ENCODE assay signal across 14 cellular contexts in the genomic region with DNA sequence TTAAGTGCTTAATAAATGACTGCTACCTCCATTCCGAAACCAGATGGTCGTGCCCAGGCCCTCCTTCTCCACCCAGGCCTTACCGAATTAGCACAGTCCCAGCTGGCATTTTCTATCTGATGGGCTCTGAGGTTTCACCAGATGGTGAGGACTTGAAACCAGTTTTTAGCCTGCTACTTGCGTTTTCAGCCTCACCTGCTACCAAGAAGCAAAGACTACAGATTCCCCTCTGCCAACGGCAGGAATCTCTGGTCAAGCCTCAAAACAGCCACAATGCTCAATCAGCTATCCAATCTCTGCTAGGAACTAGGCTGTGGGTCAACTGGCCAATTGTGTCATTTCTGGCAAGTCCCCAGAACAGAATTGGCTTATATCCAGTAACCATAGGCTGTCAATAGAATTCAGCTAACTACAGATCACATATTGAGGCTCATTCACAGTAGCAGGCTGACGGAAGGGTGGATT. TPM values are rescaled to one million over a fixed set of nuclear protein-coding genes. Genes with fewer than 3 reads are reported as not detected.
DNase-seq lines count a peak whose midpoint lies in the region; ATAC-seq and TF ChIP-seq lines count a peak whose summit lies in the region.
"Had no signal": no experiment of that assay in that cellular context is flagged by ENCODE, and none has a peak within 500 bp of the region (broad histone marks: within the 10 kb centered on the region; RNA-seq: fewer than 3 reads in every experiment).

No MANE protein-coding gene starts in this region.

- peaks cover 0 to 7% of the 10 kb centered on the region in 2 experiments; a peak in 3 of 4 replicates for H3K4me1 ChIP-seq in SK-N-SH (ENCODE audit: control insufficient read depth in 1 of 2, insufficient read depth in 2 of 2, low read depth in 1 of 2, low read length in 1 of 2)
- H3K4me1 ChIP-seq in gastroesophageal sphincter = peaks cover 0 to 5% (median 0%) of the 10 kb centered on the region in 3 donors
- peaks cover 6 to 67% (median 19%) of the 10 kb centered on the region in 5 donors for H3K4me1 ChIP-seq in subcutaneous abdominal adipose tissue (ENCODE audit: control insufficient read depth in 5 of 5, insufficient read depth in 5 of 5, low read length in 5 of 5)
- no peaks in the 10 kb centered on the region for H3K4me1 ChIP-seq in HAP-1
- H3K4me1 ChIP-seq: tibial artery had no signal

- no peaks in the 10 kb centered on the region for H3K9me3 ChIP-seq in SK-N-SH
- no peaks in the 10 kb centered on the region for H3K9me3 ChIP-seq in gastroesophageal sphincter
- H3K9me3 ChIP-seq in subcutaneous abdominal adipose tissue (ENCODE audit: control insufficient read depth in 5 of 5, low read length in 5 of 5) = no peaks in the 10 kb centered on the region
- no peaks in the 10 kb centered on the region for H3K9me3 ChIP-seq in HAP-1
- H3K9me3 ChIP-seq: tibial artery had no signal

- CTCF ChIA-PET in SK-N-SH (lab: Yijun Ruan, JAX) = interaction anchor here (0.6 to 3.6 kb wide), 6 partner anchors 10 to 108 kb away, joined by 3 to 27 read pairs (median 6); no protein-coding TSS in a partner anchor

- H3K4me3 ChIP-seq in SK-N-SH (ENCODE audit: low read depth in 2 of 2, low read length in 1 of 2) (no peak overlapping the region), gastroesophageal sphincter (no peak overlapping the region), subcutaneous abdominal adipose tissue (ENCODE audit: low read depth in 1 of 5, low read length in 5 of 5) (peak overlapping the region in 3 of 5 donors; percentile 0 to 12 (median 9)), HAP-1 (no peak overlapping the region)
- H3K4me3 ChIP-seq: tibial artery had no signal

- H4K20me1 ChIP-seq in SK-N-SH (ENCODE audit: insufficient read depth) = no peaks in the 10 kb centered on the region

- H3K36me3 ChIP-seq in SK-N-SH (replicated peaks in 1 of 2; ENCODE audit: control insufficient read depth in 1 of 2, insufficient read depth in 2 of 2, low read length in 1 of 2) (no peaks in the 10 kb centered on the region), gastroesophageal sphincter (no peaks in the 10 kb centered on the region), subcutaneous abdominal adipose tissue (ENCODE audit: control insufficient read depth in 5 of 5, insufficient read depth in 5 of 5, low read length in 5 of 5) (peaks cover 0 to 28% (median 22%) of the 10 kb centered on the region in 5 donors), HAP-1 (replicated peaks) (no peaks in the 10 kb centered on the region)
- H3K36me3 ChIP-seq: tibial artery had no signal

- no peak for TF ChIP-seq POLR2A in gastroesophageal sphincter (IDR thresholded peaks at IDR 0.05)

- TF ChIP-seq EP300 in SK-N-SH (IDR thresholded peaks at IDR 0.05; ENCODE audit: borderline replicate concordance in 1 of 2, low read depth in 1 of 2, low read length in 1 of 2) = no peak
- no peak for TF ChIP-seq EP300 in gastroesophageal sphincter (IDR thresholded peaks at IDR 0.05)

- in situ Hi-C loops in HAP-1 (cut with MboI; ENCODE audit: low sequenced_read_pairs) = no loop called here

- no peak overlapping the region for H3K4me2 ChIP-seq in SK-N-SH

- H3K27ac ChIP-seq in SK-N-SH (ENCODE audit: low read depth in 2 of 2, low read length in 1 of 2) = no peak overlapping the region
- peak overlapping the region in 2 of 4 donors; percentile 9 to 30 for H3K27ac ChIP-seq in gastroesophageal sphincter
- H3K27ac ChIP-seq in subcutaneous abdominal adipose tissue (ENCODE audit: low read depth, low read length) = no peak overlapping the region
- H3K27ac ChIP-seq: tibial artery had no signal

- ATAC-seq in SK-N-SH treated with all-trans-retinoic acid at 6 μM for 48 hours = no peak
- ATAC-seq in gastroesophageal sphincter = peak; percentile 50

- TF ChIP-seq RAD21 in SK-N-SH (IDR thresholded peaks at IDR 0.05; ENCODE audit: low read length) = no peak

- no peaks in the 10 kb centered on the region for H3K9me2 ChIP-seq in SK-N-SH

- peaks cover 10% of the 10 kb centered on the region for H3F3A ChIP-seq in SK-N-SH (replicated peaks; ENCODE audit: insufficient read depth)

- TF ChIP-seq CTCF in SK-N-SH (IDR thresholded peaks at IDR 0.05) = no peak
- no peak for TF ChIP-seq CTCF in gastroesophageal sphincter (IDR thresholded peaks at IDR 0.05)

- no peaks in the 10 kb centered on the region for H3K79me2 ChIP-seq in SK-N-SH (ENCODE audit: insufficient read depth)

- POLR2A ChIA-PET in SK-N-SH (lab: Yijun Ruan, JAX) = interaction anchor here (0.6 kb wide), 1 partner anchor 126 kb away, joined by 3 read pairs; no protein-coding TSS in a partner anchor

- H3K9ac ChIP-seq in SK-N-SH (no peak overlapping the region), subcutaneous abdominal adipose tissue (ENCODE audit: low read length in 5 of 5) (peak overlapping the region in 1 of 5 donors; percentile 3)

- 84% methylated on average over 6 of the region's 6 CpGs for WGBS in SK-N-SH (ENCODE audit: low lambda C conversion rate)
- 80 to 83% methylated on average over 5 to 6 of the region's 6 CpGs for WGBS in gastroesophageal sphincter (ENCODE audit: low coverage in 1 of 2), 2 donors

- DNase-seq in SK-N-SH (no peak), NCI-H524 treated with DMSO at 0.1 percent for 48 hours (lab: John Stamatoyannopoulos, UW) (peak; percentile 92), GM19240 (ENCODE audit: insufficient read length, low spot score) (no peak), HAP-1 (ENCODE audit: low spot score in 2 of 2) (no peak), inferior parietal cortex (ENCODE audit: extremely low spot score) (no peak)
- DNase-seq: activated CD4-positive, CD25-positive, alpha-beta regulatory T cell treated with anti-CD3 and anti-CD28 coated beads, Interleukin-2, amount 50 U/mL, for 72 hours; HCEC 1CT; NCI-H187 treated with DMSO at 0.1 percent for 48 hours; T-helper 1 cell had no signal

- H3K27me3 ChIP-seq in SK-N-SH (ENCODE audit: insufficient read depth) (no peaks in the 10 kb centered on the region), gastroesophageal sphincter (peaks cover 4% of the 10 kb centered on the region), subcutaneous abdominal adipose tissue (ENCODE audit: control insufficient read depth in 5 of 5, insufficient read depth in 4 of 5, low read length in 5 of 5) (no peaks in the 10 kb centered on the region), HAP-1 (ENCODE audit: low read depth) (no peaks in the 10 kb centered on the region)
- H3K27me3 ChIP-seq: tibial artery had no signal

- H2AFZ ChIP-seq in SK-N-SH (ENCODE audit: low read depth) = no peak overlapping the region

TF ChIP-seq in SK-N-SH, 30 proteins besides CTCF, POLR2A, EP300 and RAD21 (continues in another document):
- TF ChIP-seq TAF1 (IDR thresholded peaks at IDR 0.05; ENCODE audit: borderline replicate concordance, low read depth, low read length) = no peak
- TF ChIP-seq NFIC (IDR thresholded peaks at IDR 0.05; ENCODE audit: borderline replicate concordance) = peak; percentile 38; the same call in 1 of the 2 replicates
- TF ChIP-seq, protein P1, sequence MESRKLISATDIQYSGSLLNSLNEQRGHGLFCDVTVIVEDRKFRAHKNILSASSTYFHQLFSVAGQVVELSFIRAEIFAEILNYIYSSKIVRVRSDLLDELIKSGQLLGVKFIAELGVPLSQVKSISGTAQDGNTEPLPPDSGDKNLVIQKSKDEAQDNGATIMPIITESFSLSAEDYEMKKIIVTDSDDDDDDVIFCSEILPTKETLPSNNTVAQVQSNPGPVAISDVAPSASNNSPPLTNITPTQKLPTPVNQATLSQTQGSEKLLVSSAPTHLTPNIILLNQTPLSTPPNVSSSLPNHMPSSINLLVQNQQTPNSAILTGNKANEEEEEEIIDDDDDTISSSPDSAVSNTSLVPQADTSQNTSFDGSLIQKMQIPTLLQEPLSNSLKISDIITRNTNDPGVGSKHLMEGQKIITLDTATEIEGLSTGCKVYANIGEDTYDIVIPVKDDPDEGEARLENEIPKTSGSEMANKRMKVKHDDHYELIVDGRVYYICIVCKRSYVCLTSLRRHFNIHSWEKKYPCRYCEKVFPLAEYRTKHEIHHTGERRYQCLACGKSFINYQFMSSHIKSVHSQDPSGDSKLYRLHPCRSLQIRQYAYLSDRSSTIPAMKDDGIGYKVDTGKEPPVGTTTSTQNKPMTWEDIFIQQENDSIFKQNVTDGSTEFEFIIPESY (IDR thresholded peaks at IDR 0.05; ENCODE audit: borderline replicate concordance, low read depth) = no peak
- TF ChIP-seq TEAD4 (IDR thresholded peaks at IDR 0.05; ENCODE audit: borderline replicate concordance, insufficient read depth) = no peak
- no peak for TF ChIP-seq RXRA (IDR thresholded peaks at IDR 0.05; ENCODE audit: borderline replicate concordance, low read depth)
- TF ChIP-seq MEF2A (IDR thresholded peaks at IDR 0.05; ENCODE audit: borderline replicate concordance, low read depth) = no peak
- TF ChIP-seq ELF1 (IDR thresholded peaks at IDR 0.05) = no peak

TF ChIP-seq in SK-N-SH treated with all-trans-retinoic acid at 6 μM for 48 hours, 23 proteins besides CTCF, POLR2A, EP300 and RAD21 (continues in another document):
- TF ChIP-seq OSR1 (CRISPR knock-in tag; IDR thresholded peaks at IDR 0.05) = no peak
- no peak for TF ChIP-seq SNAI2 (CRISPR knock-in tag; IDR thresholded peaks at IDR 0.05)
- TF ChIP-seq ZFP30 (CRISPR knock-in tag; IDR thresholded peaks at IDR 0.05) = no peak
- no peak for TF ChIP-seq ARNTL (CRISPR knock-in tag; IDR thresholded peaks at IDR 0.05; ENCODE audit: borderline replicate concordance, low read depth)
- TF ChIP-seq, protein P2, sequence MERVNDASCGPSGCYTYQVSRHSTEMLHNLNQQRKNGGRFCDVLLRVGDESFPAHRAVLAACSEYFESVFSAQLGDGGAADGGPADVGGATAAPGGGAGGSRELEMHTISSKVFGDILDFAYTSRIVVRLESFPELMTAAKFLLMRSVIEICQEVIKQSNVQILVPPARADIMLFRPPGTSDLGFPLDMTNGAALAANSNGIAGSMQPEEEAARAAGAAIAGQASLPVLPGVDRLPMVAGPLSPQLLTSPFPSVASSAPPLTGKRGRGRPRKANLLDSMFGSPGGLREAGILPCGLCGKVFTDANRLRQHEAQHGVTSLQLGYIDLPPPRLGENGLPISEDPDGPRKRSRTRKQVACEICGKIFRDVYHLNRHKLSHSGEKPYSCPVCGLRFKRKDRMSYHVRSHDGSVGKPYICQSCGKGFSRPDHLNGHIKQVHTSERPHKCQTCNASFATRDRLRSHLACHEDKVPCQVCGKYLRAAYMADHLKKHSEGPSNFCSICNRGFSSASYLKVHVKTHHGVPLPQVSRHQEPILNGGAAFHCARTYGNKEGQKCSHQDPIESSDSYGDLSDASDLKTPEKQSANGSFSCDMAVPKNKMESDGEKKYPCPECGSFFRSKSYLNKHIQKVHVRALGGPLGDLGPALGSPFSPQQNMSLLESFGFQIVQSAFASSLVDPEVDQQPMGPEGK (CRISPR knock-in tag; IDR thresholded peaks at IDR 0.05; ENCODE audit: borderline replicate concordance) = no peak

RNA-seq across cellular contexts. Expression of a gene that starts 11.7 kb away (rescaled TPM):
- 0.10 TPM in 2 replicates for polyA plus RNA-seq in SK-N-SH (2012; rRNA removed)
- 0.17 and 0.18 TPM in 2 replicates for polyA plus RNA-seq in SK-N-SH (2012; cell fraction: cytosol; rRNA removed)
- polyA plus RNA-seq in SK-N-SH (2012; cell fraction: nucleus; rRNA removed) = 0.02 and 0.04 TPM in 2 replicates
- total RNA-seq in gastroesophageal sphincter = 100 to 1,000 TPM in 2 of 4 donors, 10 to 100 TPM in 2; 33.8 to 219 (median 104) TPM
- total RNA-seq: A172 had no signal

Comparison
In these comparisons a context has a peak if more than half of its experiments do, and no peak if none do; other contexts are left out.
1. H3K4me3 ChIP-seq: peak in subcutaneous abdominal adipose tissue (3 of 5); none in SK-N-SH (0 of 2), gastroesophageal sphincter (0 of 2) and HAP-1 (single experiment).